21 cellular contexts compared by ENCODE assay signal in the genomic region with DNA sequence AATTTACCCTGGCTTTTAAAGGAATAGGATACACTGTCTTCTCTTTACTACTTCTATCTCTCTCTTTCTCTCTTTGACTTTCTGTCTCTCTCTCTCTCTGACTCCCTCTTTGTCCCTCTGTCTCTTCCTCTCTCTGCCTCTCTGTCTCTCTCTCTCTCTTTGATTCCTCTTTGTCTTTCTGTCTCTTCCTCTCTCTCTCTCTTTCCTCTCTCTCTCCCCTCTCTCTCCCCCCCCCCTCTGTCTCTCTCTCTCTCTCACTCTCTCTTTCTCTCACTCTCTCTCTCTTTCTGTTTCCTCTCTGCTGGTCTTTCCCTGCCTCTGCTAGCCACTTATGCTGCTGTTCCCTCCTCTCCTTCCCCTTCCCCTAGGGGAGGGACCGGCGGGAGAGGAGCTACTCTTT.
"Had no signal": no experiment of that assay in that cellular context is flagged by ENCODE, and none has a peak within 500 bp of the region (broad histone marks: within the 10 kb centered on the region; RNA-seq: fewer than 3 reads in every experiment).

No MANE protein-coding gene starts in this region.

- H3K4me3 Mint-ChIP-seq: activated B cell treated with CpG ODN at 0.5 μM for 24 hours; activated CD8-positive, alpha-beta T cell treated with anti-CD3 and anti-CD28 coated beads for 36 hours; activated T-cell treated with anti-CD3 and anti-CD28 coated beads, Interleukin-2, amount 50 U/mL, for 4 hours; activated T-helper 17 cell treated with anti-CD3 and anti-CD28 coated beads, Interleukin-2, amount 50 U/mL, for 72 hours; central memory CD8-positive, alpha-beta T cell; immature natural killer cell; memory B cell; natural killer cell treated with Interleukin-12 subunit alpha and Interleukin-12 subunit beta and Interleukin-15 and Interleukin-18, amount 100 ng/mL, for 72 hours had no signal

- H3K4me2 ChIP-seq: hepatocyte had no signal

- H3K27me3 Mint-ChIP-seq: activated B cell treated with CpG ODN at 0.5 μM for 24 hours; activated CD8-positive, alpha-beta T cell treated with anti-CD3 and anti-CD28 coated beads for 36 hours; activated T-helper 17 cell treated with anti-CD3 and anti-CD28 coated beads, Interleukin-2, amount 50 U/mL, for 72 hours; central memory CD8-positive, alpha-beta T cell; memory B cell; natural killer cell treated with Interleukin-12 subunit alpha and Interleukin-12 subunit beta and Interleukin-15 and Interleukin-18, amount 100 ng/mL, for 72 hours had no signal

- H3K4me1 ChIP-seq: right lobe of liver had no signal

- DNase-seq: activated B cell treated with CpG ODN at 0.5 μM for 24 hours; activated CD4-positive, alpha-beta T cell treated with anti-CD3 and anti-CD28 coated beads, Interleukin-2, amount 50 U/mL, for 1 hour; activated CD8-positive, alpha-beta T cell treated with anti-CD3 and anti-CD28 coated beads for 36 hours; activated gamma-delta T cell treated with Interleukin-2 at 50 U/mL for 16 hours; activated T-cell treated with anti-CD3 and anti-CD28 coated beads, Interleukin-2, amount 50 U/mL, for 4 hours; dermis blood vessel endothelial cell; effector CD4-positive, alpha-beta T cell; immature natural killer cell; right lobe of liver; stimulated activated CD4-positive, alpha-beta T cell treated with anti-CD3 and anti-CD28 coated beads, Interleukin-2, amount 100 ng/mL, for 48 hours; stimulated activated naive CD4-positive, alpha-beta T cell treated with Interleukin-2 at 50 U/mL for 16 hours; trophoblast cell had no signal

- H3K79me2 ChIP-seq: hepatocyte had no signal

- ATAC-seq: activated CD8-positive, alpha-beta T cell treated with anti-CD3 and anti-CD28 coated beads for 36 hours; activated naive CD4-positive, alpha-beta T cell treated with anti-CD3 and anti-CD28 coated beads, Interleukin-2, amount 50 U/mL, for 72 hours; activated T-cell treated with anti-CD3 and anti-CD28 coated beads, Interleukin-2, amount 50 U/mL, for 4 hours; activated T-helper 17 cell treated with anti-CD3 and anti-CD28 coated beads, Interleukin-2, amount 50 U/mL, for 72 hours; gastroesophageal sphincter; natural killer cell treated with Interleukin-12 subunit alpha and Interleukin-12 subunit beta and Interleukin-15 and Interleukin-18, amount 100 ng/mL, for 72 hours; right lobe of liver had no signal

- H2AFZ ChIP-seq: hepatocyte had no signal

- H3K4me1 Mint-ChIP-seq: activated B cell treated with CpG ODN at 0.5 μM for 24 hours; activated T-helper 17 cell treated with anti-CD3 and anti-CD28 coated beads, Interleukin-2, amount 50 U/mL, for 72 hours; memory B cell had no signal

- H3K36me3 ChIP-seq: gastroesophageal sphincter, neutrophil, right lobe of liver, thoracic aorta had no signal

- H3K4me3 ChIP-seq: gastroesophageal sphincter, hepatocyte, right lobe of liver, thoracic aorta had no signal

- H3K27ac ChIP-seq: gastroesophageal sphincter, hepatocyte, neutrophil, right lobe of liver, thoracic aorta had no signal

- H3K27me3 ChIP-seq: gastroesophageal sphincter, hepatocyte, neutrophil, right lobe of liver had no signal

- H3K9me3 ChIP-seq: right lobe of liver had no signal

- H3K27ac Mint-ChIP-seq: activated B cell treated with CpG ODN at 0.5 μM for 24 hours; activated CD8-positive, alpha-beta T cell treated with anti-CD3 and anti-CD28 coated beads for 36 hours; activated naive CD4-positive, alpha-beta T cell treated with anti-CD3 and anti-CD28 coated beads, Interleukin-2, amount 50 U/mL, for 72 hours; activated T-helper 17 cell treated with anti-CD3 and anti-CD28 coated beads, Interleukin-2, amount 50 U/mL, for 72 hours; immature natural killer cell; memory B cell; natural killer cell treated with Interleukin-12 subunit alpha and Interleukin-12 subunit beta and Interleukin-15 and Interleukin-18, amount 100 ng/mL, for 72 hours had no signal
